Comparison of ENCODE assay signal across 8 cellular contexts in the genomic region with DNA sequence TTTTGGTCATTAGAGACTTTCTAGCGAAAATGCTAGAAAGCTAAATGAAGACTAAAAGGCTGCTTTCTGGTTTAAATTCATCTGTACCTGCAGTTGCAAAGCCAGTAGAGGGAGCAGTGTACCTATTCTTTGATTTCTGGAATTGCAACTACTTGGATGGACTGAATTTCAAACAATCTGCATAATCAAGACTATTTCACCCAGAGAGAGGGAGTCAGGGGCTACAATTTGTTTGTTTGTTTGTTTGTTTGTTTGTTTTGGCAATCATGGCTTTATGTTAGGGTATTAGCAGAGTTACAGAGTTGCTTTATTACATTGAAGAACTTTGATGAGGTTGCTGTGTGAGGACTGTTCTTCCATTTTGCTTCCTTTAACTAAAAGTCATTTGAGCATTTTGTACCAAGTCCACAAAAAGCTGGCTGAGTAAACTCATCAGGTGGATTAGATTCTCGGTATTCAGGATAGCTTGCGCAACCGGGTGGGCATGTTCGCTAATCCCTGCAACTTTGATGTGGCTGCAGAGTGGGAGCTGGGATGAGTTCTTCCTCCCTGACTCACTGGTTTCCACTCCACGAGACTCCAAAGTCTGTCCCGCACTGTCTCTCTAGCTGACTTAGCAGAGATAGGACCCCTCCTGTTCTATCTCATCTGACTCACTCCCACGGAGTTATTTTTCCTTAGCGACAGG.
DNase-seq lines count a peak whose midpoint lies in the region; ATAC-seq and TF ChIP-seq lines count a peak whose summit lies in the region.

No MANE protein-coding gene starts in this region.

- intact Hi-C loops in CD4-positive, alpha-beta T cell (cut with DNase I, micrococcal nuclease) = loop anchor here (1.0 kb wide), 1 partner anchor 890 kb away; no protein-coding TSS in a partner anchor

- no peaks in the 10 kb centered on the region for H3K9me3 ChIP-seq in CD4-positive, alpha-beta T cell (ENCODE audit: control insufficient read depth, low read length)
- H3K9me3 ChIP-seq in OCI-LY3 (ENCODE audit: insufficient read depth, low read length) = no peaks in the 10 kb centered on the region

- no peak overlapping the region for H3K27ac ChIP-seq in CD4-positive, alpha-beta T cell (ENCODE audit: low read depth, low read length)
- no peak overlapping the region for H3K27ac ChIP-seq in OCI-LY3 (ENCODE audit: low read length)

- no peaks in the 10 kb centered on the region for H3K36me3 ChIP-seq in OCI-LY3 (replicated peaks; ENCODE audit: low read depth, low read length)

- H3K27ac Mint-ChIP-seq in CD4-positive, alpha-beta T cell = no peak overlapping the region
- H3K27ac Mint-ChIP-seq in activated T-helper 17 cell treated with anti-CD3 and anti-CD28 coated beads, Interleukin-2, amount 50 U/mL, for 72 hours = no peak overlapping the region

- no peak for DNase-seq in CD4-positive, alpha-beta T cell
- DNase-seq in HFF-Myc (ENCODE audit: extremely low read depth, low read depth) (peak; percentile 64), dermis microvascular lymphatic vessel endothelial cell (ENCODE audit: low read depth in 2 of 2) (peak; percentile 47 to 58), medulla oblongata (ENCODE audit: extremely low spot score) (peak; percentile 69), GOT3 (lab: John Stamatoyannopoulos, UW) (no peak), SHP77 treated with DMSO at 0.1 percent for 48 hours (lab: John Stamatoyannopoulos, UW) (no peak)

- no peaks in the 10 kb centered on the region for H3K4me1 Mint-ChIP-seq in CD4-positive, alpha-beta T cell (ENCODE audit: low read depth)
- H3K4me1 Mint-ChIP-seq in activated T-helper 17 cell treated with anti-CD3 and anti-CD28 coated beads, Interleukin-2, amount 50 U/mL, for 72 hours = no peaks in the 10 kb centered on the region

- peak; percentile 54 for TF ChIP-seq CTCF in CD4-positive, alpha-beta T cell (IDR thresholded peaks at IDR 0.05)
- TF ChIP-seq CTCF in HFF-Myc (IDR thresholded peaks at IDR 0.05; ENCODE audit: low read depth, low read length, missing control alignments) (peak; percentile 71), OCI-LY3 (IDR thresholded peaks at IDR 0.05; ENCODE audit: low read depth, low read length) (peak; percentile 88)

- no peaks in the 10 kb centered on the region for H3K4me1 ChIP-seq in OCI-LY3 (ENCODE audit: low read length)

- H3K4me2 ChIP-seq in OCI-LY3 (ENCODE audit: low read length) = no peak overlapping the region

- no peak overlapping the region for H2AFZ ChIP-seq in OCI-LY3 (ENCODE audit: low read depth, low read length)

- POLR2A ChIA-PET in CD4-positive, alpha-beta T cell (lab: Charles Lee) = no interaction called here

- ATAC-seq in CD4-positive, alpha-beta T cell (ENCODE audit: poor library complexity) = no peak
- ATAC-seq in activated T-helper 17 cell treated with anti-CD3 and anti-CD28 coated beads, Interleukin-2, amount 50 U/mL, for 72 hours (replicated peaks) = no peak

- CTCF ChIA-PET in CD4-positive, alpha-beta T cell (lab: Charles Lee) = interaction anchor here (0.7 to 1.7 kb wide), 2 partner anchors 19 to 20 kb away, joined by 3 to 7 read pairs; no protein-coding TSS in a partner anchor

- H3K9ac ChIP-seq in OCI-LY3 (ENCODE audit: low read length) = no peak overlapping the region

- H3K4me3 ChIP-seq in HFF-Myc (replicated peaks; ENCODE audit: low read depth, low read length) (no peak overlapping the region), OCI-LY3 (ENCODE audit: low read length) (no peak overlapping the region)

- no peak overlapping the region for H3K4me3 Mint-ChIP-seq in CD4-positive, alpha-beta T cell
- no peak overlapping the region for H3K4me3 Mint-ChIP-seq in activated T-helper 17 cell treated with anti-CD3 and anti-CD28 coated beads, Interleukin-2, amount 50 U/mL, for 72 hours

- no peaks in the 10 kb centered on the region for H3K9me3 Mint-ChIP-seq in CD4-positive, alpha-beta T cell
- H3K9me3 Mint-ChIP-seq in activated T-helper 17 cell treated with anti-CD3 and anti-CD28 coated beads, Interleukin-2, amount 50 U/mL, for 72 hours = peaks cover 4% of the 10 kb centered on the region

- peaks cover 40% of the 10 kb centered on the region for H3K27me3 Mint-ChIP-seq in CD4-positive, alpha-beta T cell
- H3K27me3 Mint-ChIP-seq in activated T-helper 17 cell treated with anti-CD3 and anti-CD28 coated beads, Interleukin-2, amount 50 U/mL, for 72 hours = peaks cover 15% of the 10 kb centered on the region

- H3K36me3 Mint-ChIP-seq in CD4-positive, alpha-beta T cell (ENCODE audit: low read depth) = no peaks in the 10 kb centered on the region
- H3K36me3 Mint-ChIP-seq in activated T-helper 17 cell treated with anti-CD3 and anti-CD28 coated beads, Interleukin-2, amount 50 U/mL, for 72 hours (ENCODE audit: low read depth) = no peaks in the 10 kb centered on the region

- H4K20me1 ChIP-seq in OCI-LY3 (ENCODE audit: insufficient read depth, low read length) = no peaks in the 10 kb centered on the region

- H3K27me3 ChIP-seq in CD4-positive, alpha-beta T cell (ENCODE audit: control insufficient read depth, insufficient read depth, low read length) = no peaks in the 10 kb centered on the region
- H3K27me3 ChIP-seq in OCI-LY3 (ENCODE audit: low read depth, low read length) = peaks cover 5% of the 10 kb centered on the region

- no peaks in the 10 kb centered on the region for H3K79me2 ChIP-seq in OCI-LY3 (ENCODE audit: low read length)

Comparison
In these comparisons a context has a peak if more than half of its experiments do, and no peak if none do; other contexts are left out.
1. DNase-seq: peak in HFF-Myc (single experiment), dermis microvascular lymphatic vessel endothelial cell (2 of 2) and medulla oblongata (single experiment); none in CD4-positive, alpha-beta T cell (0 of 10), GOT3 (single experiment) and SHP77 treated with DMSO at 0.1 percent for 48 hours (single experiment).
2. Peak in every context shown above with its lines, with median percentiles within 50 percentile points of each other: CTCF ChIP-seq.